In genomic region chr15:63232943-63233342, GRCh38 we compare ENCODE assay signal across 13 cellular contexts. TPM values are rescaled to one million over a fixed set of nuclear protein-coding genes. Genes with fewer than 3 reads are reported as not detected.
DNase-seq lines count a peak whose midpoint lies in the region; ATAC-seq and TF ChIP-seq lines count a peak whose summit lies in the region.
"Had no signal": no experiment of that assay in that cellular context is flagged by ENCODE, and none has a peak within 500 bp of the region (broad histone marks: within the 10 kb centered on the region; RNA-seq: fewer than 3 reads in every experiment).

No MANE protein-coding gene starts in this region.

- no peaks in the 10 kb centered on the region for H3K27me3 ChIP-seq in left lung
- no peaks in the 10 kb centered on the region for H3K27me3 ChIP-seq in upper lobe of left lung
- no peaks in the 10 kb centered on the region for H3K27me3 ChIP-seq in WERI-Rb-1 (ENCODE audit: insufficient read depth, low read depth, severe bottlenecking)

- H3K9me3 ChIP-seq in left lung (no peaks in the 10 kb centered on the region), upper lobe of left lung (no peaks in the 10 kb centered on the region), WERI-Rb-1 (ENCODE audit: severe bottlenecking) (no peaks in the 10 kb centered on the region)

- no peak overlapping the region for H3K4me3 Mint-ChIP-seq in activated naive CD4-positive, alpha-beta T cell treated with anti-CD3 and anti-CD28 coated beads for 36 hours
- no peak overlapping the region for H3K4me3 Mint-ChIP-seq in activated naive CD8-positive, alpha-beta T cell treated with anti-CD3 and anti-CD28 coated beads for 36 hours
- H3K4me3 Mint-ChIP-seq: activated naive CD4-positive, alpha-beta T cell treated with anti-CD3 and anti-CD28 coated beads, Interleukin-2, amount 10 ng/mL, durations not matched to agents 7 days and 5 days had no signal

- peak overlapping the region; percentile 80 for H3K27ac ChIP-seq in left lung
- H3K27ac ChIP-seq in upper lobe of left lung: peak overlapping the region in 3 of 4 donors; percentile 21 to 79 (median 75)
- H3K27ac ChIP-seq in WERI-Rb-1: no peak overlapping the region

- WGBS in upper lobe of left lung, 2 donors: 89 to 95% methylated on average over 5 of the region's 5 CpGs

- peaks cover 7% of the 10 kb centered on the region for H3K36me3 Mint-ChIP-seq in activated naive CD4-positive, alpha-beta T cell treated with anti-CD3 and anti-CD28 coated beads for 36 hours (ENCODE audit: low read depth)
- H3K36me3 Mint-ChIP-seq in activated naive CD8-positive, alpha-beta T cell treated with anti-CD3 and anti-CD28 coated beads for 36 hours: peaks cover 58% of the 10 kb centered on the region

- CTCF ChIA-PET in activated naive CD4-positive, alpha-beta T cell treated with anti-CD3 and anti-CD28 coated beads for 36 hours (lab: Charles Lee): interaction anchor here (0.6 to 1.9 kb wide), 4 partner anchors 11 to 94 kb away, joined by 3 to 5 read pairs (median 4); no protein-coding TSS in a partner anchor

- H3K27ac Mint-ChIP-seq in activated naive CD4-positive, alpha-beta T cell treated with anti-CD3 and anti-CD28 coated beads for 36 hours: peak overlapping the region; percentile 7
- H3K27ac Mint-ChIP-seq in activated naive CD8-positive, alpha-beta T cell treated with anti-CD3 and anti-CD28 coated beads for 36 hours: peak overlapping the region; percentile 52

- TF ChIP-seq POLR2A in upper lobe of left lung (IDR thresholded peaks at IDR 0.05): no peak

- TF ChIP-seq EP300 in upper lobe of left lung (IDR thresholded peaks at IDR 0.05): no peak

- ATAC-seq in left lung: no peak
- ATAC-seq in upper lobe of left lung (ENCODE audit: low FRiP score in 2 of 2): no peak
- ATAC-seq in HG02571 (IDR thresholded peaks at IDR 0.05; ENCODE audit: unreplicated experiment): no peak
- ATAC-seq: esophagus mucosa had no signal

- H3K4me1 Mint-ChIP-seq in activated naive CD4-positive, alpha-beta T cell treated with anti-CD3 and anti-CD28 coated beads for 36 hours (ENCODE audit: low read depth): peaks cover 79% of the 10 kb centered on the region
- H3K4me1 Mint-ChIP-seq in activated naive CD8-positive, alpha-beta T cell treated with anti-CD3 and anti-CD28 coated beads for 36 hours: peaks cover 80% of the 10 kb centered on the region

- H3K9me3 Mint-ChIP-seq in activated naive CD4-positive, alpha-beta T cell treated with anti-CD3 and anti-CD28 coated beads for 36 hours: no peaks in the 10 kb centered on the region
- H3K9me3 Mint-ChIP-seq in activated naive CD8-positive, alpha-beta T cell treated with anti-CD3 and anti-CD28 coated beads for 36 hours: peaks cover 2% of the 10 kb centered on the region
- H3K9me3 Mint-ChIP-seq: activated naive CD4-positive, alpha-beta T cell treated with anti-CD3 and anti-CD28 coated beads, Interleukin-2, amount 10 ng/mL, durations not matched to agents 7 days and 5 days had no signal

- H3K27me3 Mint-ChIP-seq in activated naive CD4-positive, alpha-beta T cell treated with anti-CD3 and anti-CD28 coated beads for 36 hours (ENCODE audit: low read depth): no peaks in the 10 kb centered on the region
- no peaks in the 10 kb centered on the region for H3K27me3 Mint-ChIP-seq in activated naive CD8-positive, alpha-beta T cell treated with anti-CD3 and anti-CD28 coated beads for 36 hours
- H3K27me3 Mint-ChIP-seq: activated naive CD4-positive, alpha-beta T cell treated with anti-CD3 and anti-CD28 coated beads, Interleukin-2, amount 10 ng/mL, durations not matched to agents 7 days and 5 days had no signal

- no peak overlapping the region for H3K4me3 ChIP-seq in left lung
- H3K4me3 ChIP-seq in upper lobe of left lung: no peak overlapping the region
- H3K4me3 ChIP-seq in WERI-Rb-1 (ENCODE audit: low read depth, low read length): no peak overlapping the region

- H3K4me1 ChIP-seq in left lung (peaks cover 38 to 92% of the 10 kb centered on the region in 2 donors), upper lobe of left lung (peaks cover 48 to 65% (median 55%) of the 10 kb centered on the region in 4 donors)

- TF ChIP-seq CTCF in left lung (IDR thresholded peaks at IDR 0.05) (no peak), upper lobe of left lung (IDR thresholded peaks at IDR 0.05) (no peak), WERI-Rb-1 (IDR thresholded peaks at IDR 0.05; ENCODE audit: low read depth, low read length) (no peak)

- H3K36me3 ChIP-seq in left lung (no peaks in the 10 kb centered on the region), upper lobe of left lung (no peaks in the 10 kb centered on the region), WERI-Rb-1 (no peaks in the 10 kb centered on the region)

- intact Hi-C loops in activated naive CD4-positive, alpha-beta T cell treated with anti-CD3 and anti-CD28 coated beads for 36 hours (cut with micrococcal nuclease): loop anchor here (1.0 to 5.0 kb wide), 4 partner anchors 21 to 76 kb away; partner anchors contain the start of gene RPS27L
- intact Hi-C loops in left lung (cut with DNase I): no loop called here

- no peak for DNase-seq in activated naive CD4-positive, alpha-beta T cell treated with anti-CD3 and anti-CD28 coated beads for 36 hours
- no peak for DNase-seq in activated naive CD4-positive, alpha-beta T cell (lab: John Stamatoyannopoulos, UW)
- DNase-seq in activated naive CD8-positive, alpha-beta T cell treated with anti-CD3 and anti-CD28 coated beads for 36 hours: no peak
- DNase-seq in left lung: no peak
- DNase-seq in upper lobe of left lung: no peak
- no peak for DNase-seq in activated CD4-positive, CD25-positive, alpha-beta regulatory T cell treated with anti-CD3 and anti-CD28 coated beads, Interleukin-2, amount 50 U/mL, for 72 hours
- DNase-seq in WERI-Rb-1: no peak
- DNase-seq: activated CD4-positive, alpha-beta T cell treated with anti-CD3 and anti-CD28 coated beads, Interleukin-2, amount 50 U/mL, for 48 hours; activated naive CD4-positive, alpha-beta T cell treated with anti-CD3 and anti-CD28 coated beads, Interleukin-2, amount 10 ng/mL, durations not matched to agents 7 days and 5 days; NCI-H345; nucleus accumbens had no signal

RNA-seq across cellular contexts. Expression of gene RAB8B, which starts 43.5 kb away (rescaled TPM):
- total RNA-seq in activated naive CD4-positive, alpha-beta T cell treated with anti-CD3 and anti-CD28 coated beads for 36 hours: 10 to 100 TPM; 91.5 to 93.1 TPM
- 100 to 1,000 TPM; 231 to 239 TPM for total RNA-seq in activated naive CD8-positive, alpha-beta T cell treated with anti-CD3 and anti-CD28 coated beads for 36 hours
- 10 to 100 TPM; 45.1 to 60.2 TPM for total RNA-seq in left lung
- total RNA-seq in upper lobe of left lung: 10 to 100 TPM; 10.2 to 54.8 (median 39.2) TPM

RNA-seq across cellular contexts. Expression of gene APH1B, which starts 44.5 kb away (rescaled TPM):
- total RNA-seq in activated naive CD4-positive, alpha-beta T cell treated with anti-CD3 and anti-CD28 coated beads for 36 hours: 1 to 10 TPM; 6.7 to 8.6 TPM
- 1 to 10 TPM; 9.3 to 9.4 TPM for total RNA-seq in activated naive CD8-positive, alpha-beta T cell treated with anti-CD3 and anti-CD28 coated beads for 36 hours
- total RNA-seq in left lung (10 to 100 TPM; 24.0 to 32.2 TPM), upper lobe of left lung (10 to 100 TPM in 4 of 6 donors, 1 to 10 TPM in 2; 4.9 to 28.9 (median 12.4) TPM)
